Comparison of ENCODE assay signal across 3 cellular contexts in the genomic region with DNA sequence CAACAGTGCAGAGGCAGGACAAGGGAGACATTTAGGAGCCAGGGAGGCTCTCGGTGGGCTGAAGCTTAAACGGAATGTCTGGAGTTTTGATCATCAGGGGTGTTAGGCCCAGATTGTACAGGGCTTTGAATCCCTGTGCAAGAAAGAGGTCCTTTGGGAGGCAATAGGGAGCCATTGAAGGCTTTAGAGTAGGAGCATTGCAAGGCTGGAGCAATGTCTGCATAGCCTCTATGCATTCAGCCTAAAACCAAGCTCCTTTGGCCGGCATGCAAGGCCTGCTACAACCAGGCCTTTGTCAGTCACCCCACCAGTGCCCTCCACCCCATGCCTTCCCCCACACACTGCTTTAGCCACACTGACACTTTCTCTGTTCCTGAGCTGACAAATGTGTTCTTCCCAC.
A peak's percentile ranks its signal among the peaks of the same experiment; 100 is the strongest.
TF ChIP-seq lines count a peak whose summit lies in the region.

No MANE protein-coding gene starts in this region.

TF ChIP-seq in A549, 52 proteins besides CTCF, POLR2A, EP300 and RAD21:
- TF ChIP-seq ZFP36 (IDR thresholded peaks at IDR 0.05; ENCODE audit: borderline replicate concordance, partially characterized antibody) (peak; percentile 81), FOXS1 (CRISPR knock-in tag; IDR thresholded peaks at IDR 0.05) (no peak), KDM1A (IDR thresholded peaks at IDR 0.05; ENCODE audit: low read depth) (0 out of 2 replicates have a peak, but pooled peaks have one; percentile 39), ESRRA (IDR thresholded peaks at IDR 0.05; ENCODE audit: borderline replicate concordance, low read length) (no peak)
- TF ChIP-seq, protein P1, sequence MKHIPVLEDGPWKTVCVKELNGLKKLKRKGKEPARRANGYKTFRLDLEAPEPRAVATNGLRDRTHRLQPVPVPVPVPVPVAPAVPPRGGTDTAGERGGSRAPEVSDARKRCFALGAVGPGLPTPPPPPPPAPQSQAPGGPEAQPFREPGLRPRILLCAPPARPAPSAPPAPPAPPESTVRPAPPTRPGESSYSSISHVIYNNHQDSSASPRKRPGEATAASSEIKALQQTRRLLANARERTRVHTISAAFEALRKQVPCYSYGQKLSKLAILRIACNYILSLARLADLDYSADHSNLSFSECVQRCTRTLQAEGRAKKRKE (CRISPR knock-in tag; IDR thresholded peaks at IDR 0.05; ENCODE audit: low read depth) = no peak
TF ChIP-seq in A549: peak in this region for 2.

TF ChIP-seq in HEK293, 187 proteins besides CTCF, POLR2A, EP300 and RAD21:
- TF ChIP-seq KLF7 (tag by site-specific recombination; IDR thresholded peaks at IDR 0.05; ENCODE audit: borderline replicate concordance) (no peak), ZNF16 (tag by site-specific recombination; IDR thresholded peaks at IDR 0.05; ENCODE audit: low read depth) (peak; percentile 76)

TF ChIP-seq in H1, 55 proteins besides CTCF, POLR2A, EP300 and RAD21:
- no peak for TF ChIP-seq TCF12 (IDR thresholded peaks at IDR 0.05; ENCODE audit: low read depth, low read length)
- no peak for TF ChIP-seq BRCA1 (IDR thresholded peaks at IDR 0.05; ENCODE audit: low read depth, low read length)
- TF ChIP-seq JUND (IDR thresholded peaks at IDR 0.05; ENCODE audit: low read length) = no peak
- peak; percentile 93 for TF ChIP-seq KDM1A (IDR thresholded peaks at IDR 0.05; ENCODE audit: borderline replicate concordance, low read length)
- no peak for TF ChIP-seq NANOG (IDR thresholded peaks at IDR 0.05; ENCODE audit: insufficient read depth, low read depth, low read length, poor library complexity, severe bottlenecking)
TF ChIP-seq in H1: peak in this region for 1.
